In genomic region chr9:37229882-37230482, GRCh38 we compare ENCODE assay signal across 19 cellular contexts.
DNase-seq lines count a peak whose midpoint lies in the region; ATAC-seq, FAIRE-seq and TF ChIP-seq lines count a peak whose summit lies in the region.
"Had no signal": no experiment of that assay in that cellular context is flagged by ENCODE, and none has a peak within 500 bp of the region (broad histone marks: within the 10 kb centered on the region; RNA-seq: fewer than 3 reads in every experiment).

No MANE protein-coding gene starts in this region.

- DNase-seq in COR-L47 (lab: John Stamatoyannopoulos, UW) (peak; percentile 0), HT-29 (ENCODE audit: low spot score) (peak; percentile 39), SW480 (ENCODE audit: low spot score) (peak; percentile 55), iris pigment epithelial cell (ENCODE audit: low read depth) (peak; percentile 52), NCI-H2107 (lab: John Stamatoyannopoulos, UW) (no peak), C1 segment of cervical spinal cord (lab: John Stamatoyannopoulos, UW) (no peak), D721Med (ENCODE audit: insufficient read length, low spot score) (no peak)
- DNase-seq: amygdala; CD8-positive, alpha-beta memory T cell; heart left ventricle; kidney; midbrain; NCI-H1105 treated with DMSO at 0.1 percent for 48 hours; NCI-H2171 treated with DMSO at 0.1 percent for 48 hours; SHP77 treated with DMSO at 0.1 percent for 48 hours; T-helper 17 cell had no signal

- FAIRE-seq in D721Med (lab: Jason Lieb, UNC), result no peak
- FAIRE-seq: GM12892, kidney had no signal

- TF ChIP-seq CTCF in D721Med (IDR thresholded peaks at IDR 0.05; ENCODE audit: insufficient read depth, missing control alignments), result no peak

- no peak for ATAC-seq in HG02678 (IDR thresholded peaks at IDR 0.05; ENCODE audit: unreplicated experiment)
- ATAC-seq: heart left ventricle, T-helper 17 cell, WTC11 had no signal

Comparison
In these comparisons a context has a peak if more than half of its experiments do, and no peak if none do; other contexts are left out.
1. DNase-seq: peak in COR-L47 (single experiment), HT-29 (single experiment), SW480 (single experiment) and iris pigment epithelial cell (single experiment); none in NCI-H2107 (single experiment), C1 segment of cervical spinal cord (0 of 14) and D721Med (single experiment).